ENCODE assay signal across 1 cellular context in the genomic region with DNA sequence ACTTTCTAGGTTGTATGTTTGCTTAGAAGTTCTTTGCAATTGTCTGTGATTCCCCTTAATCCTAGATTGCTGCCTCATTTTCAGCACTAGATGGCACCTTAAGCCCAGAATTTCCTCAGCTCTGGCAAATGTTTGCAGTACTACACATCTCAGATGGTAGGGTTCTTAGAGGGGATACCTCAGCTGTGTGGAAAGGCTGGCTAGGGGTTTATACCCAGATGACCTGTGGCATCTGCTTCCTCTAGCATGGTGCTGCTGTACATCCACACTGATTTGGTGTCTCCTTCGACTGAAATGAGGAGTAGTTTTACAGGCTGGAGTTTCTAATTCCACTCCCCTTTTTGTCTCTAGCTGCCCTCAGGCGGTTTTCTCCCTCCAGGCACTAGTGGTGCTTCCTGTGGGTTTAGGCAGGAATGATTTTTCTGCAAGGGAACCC.
A peak's percentile ranks its signal among the peaks of the same experiment; 100 is the strongest.
TF ChIP-seq lines count a peak whose summit lies in the region.

No MANE protein-coding gene starts in this region.

TF ChIP-seq in GM12878, 131 proteins besides CTCF, POLR2A, EP300 and RAD21 (continued from another document):
- TF ChIP-seq TCF7 (IDR thresholded peaks at IDR 0.05; ENCODE audit: borderline replicate concordance) (no peak), ATF3 (IDR thresholded peaks at IDR 0.05; ENCODE audit: borderline replicate concordance, extremely low read depth, low read depth, low read length) (no peak), IKZF1 (conservative IDR thresholded peaks at IDR 0.05) (no peak), BMI1 (IDR thresholded peaks at IDR 0.05; ENCODE audit: borderline replicate concordance) (no peak), FOXM1 (IDR thresholded peaks at IDR 0.05; ENCODE audit: low read depth, low read length) (0 out of 2 replicates have a peak, but pooled peaks have one; percentile 19), RBBP5 (conservative IDR thresholded peaks at IDR 0.05) (no peak), EED (IDR thresholded peaks at IDR 0.05; ENCODE audit: low read depth) (0 out of 2 replicates have a peak, but pooled peaks have one; percentile 19), SIX5 (IDR thresholded peaks at IDR 0.05; ENCODE audit: low read depth, low read length, severe bottlenecking) (no peak)
TF ChIP-seq in GM12878: peak in this region for 3.
